In the genomic region with DNA sequence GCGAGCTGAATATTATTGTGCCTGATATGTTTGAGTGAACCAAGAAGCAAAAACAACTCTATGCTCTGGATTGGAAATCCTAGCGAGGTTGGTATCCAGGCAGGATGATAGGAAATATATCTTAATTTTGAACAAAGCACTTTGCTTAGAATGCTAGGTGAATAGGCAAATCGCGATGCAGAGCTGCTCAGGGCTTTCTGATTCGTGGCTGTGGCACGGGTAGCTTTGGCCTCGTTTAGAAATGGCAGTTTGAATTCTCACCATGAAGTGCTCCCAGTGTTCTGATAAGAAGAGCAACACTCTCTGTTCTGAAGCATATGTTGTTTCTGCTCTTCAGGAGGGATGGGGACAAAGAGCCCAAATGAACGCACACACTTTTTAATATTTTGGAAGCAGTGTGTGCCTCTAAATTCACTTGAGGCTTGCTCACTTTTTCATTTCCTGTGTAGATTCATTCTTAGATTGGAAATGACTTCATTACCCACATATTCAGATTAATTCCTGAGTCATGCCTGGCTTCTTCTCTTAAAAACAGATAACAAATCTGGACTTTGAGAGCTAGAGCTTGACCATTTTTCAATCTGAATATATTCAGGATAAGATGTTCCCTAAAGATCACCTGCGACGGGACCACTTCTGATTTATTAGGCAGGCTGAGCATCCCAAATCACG, we compare ENCODE assay signal across 16 cellular contexts.
DNase-seq lines count a peak whose midpoint lies in the region; ATAC-seq and TF ChIP-seq lines count a peak whose summit lies in the region.
"Had no signal": no experiment of that assay in that cellular context is flagged by ENCODE, and none has a peak within 500 bp of the region (broad histone marks: within the 10 kb centered on the region; RNA-seq: fewer than 3 reads in every experiment).

No MANE protein-coding gene starts in this region.

- CTCF ChIA-PET in BJ (lab: Yijun Ruan, JAX) = interaction anchor here (0.6 to 1.3 kb wide), 3 partner anchors 14 to 24 kb away, joined by 3 to 5 read pairs (median 4); no protein-coding TSS in a partner anchor

- no peaks in the 10 kb centered on the region for H3K27me3 ChIP-seq in BJ (ENCODE audit: control insufficient read depth, insufficient read depth, low read length)
- H3K27me3 ChIP-seq in MG63 = no peaks in the 10 kb centered on the region
- no peaks in the 10 kb centered on the region for H3K27me3 ChIP-seq in H7 (ENCODE audit: control insufficient read depth, insufficient read depth, low read length)
- H3K27me3 ChIP-seq: ovary had no signal

- H3K36me3 ChIP-seq in BJ (ENCODE audit: control insufficient read depth, insufficient read depth, low read length) = no peaks in the 10 kb centered on the region
- no peaks in the 10 kb centered on the region for H3K36me3 ChIP-seq in MG63
- H3K36me3 ChIP-seq in H7 (replicated peaks; ENCODE audit: control insufficient read depth, insufficient read depth, low read length) = no peaks in the 10 kb centered on the region
- H3K36me3 ChIP-seq: ovary had no signal

- H3K9me3 ChIP-seq in MG63 = no peaks in the 10 kb centered on the region
- H3K9me3 ChIP-seq: ovary had no signal

- TF ChIP-seq CTCF in BJ (IDR thresholded peaks at IDR 0.05; ENCODE audit: insufficient read depth, low read depth, low read length) (no peak), cardiac fibroblast (IDR thresholded peaks at IDR 0.05; ENCODE audit: low read depth, low read length) (no peak), omental fat pad (IDR thresholded peaks at IDR 0.05) (no peak)

- DNase-seq in BJ (ENCODE audit: low read depth) (peak; percentile 59), MG63 (peak; percentile 15), cardiac fibroblast (ENCODE audit: low read depth in 2 of 2) (peak; percentile 30 to 61), omental fat pad (ENCODE audit: low spot score) (no peak), DMS153 (lab: John Stamatoyannopoulos, UW) (no peak), H7 (no peak)
- DNase-seq: activated CD4-positive, alpha-beta T cell treated with anti-CD3 and anti-CD28 coated beads, Interleukin-2, amount 10 ng/mL, durations not matched to agents 24 days and 14 days; activated naive CD8-positive, alpha-beta T cell treated with anti-CD3 and anti-CD28 coated beads for 36 hours; hypothalamus; NCI-H1694; NCI-H774; ovary; stimulated activated CD4-positive, alpha-beta T cell treated with anti-CD3 and anti-CD28 coated beads, Interleukin-2, amount 100 ng/mL, for 24 hours; stimulated activated naive B cell treated with anti-CD40 and anti-IgM and Interleukin-4, amounts not matched to agents 10 μg/mL and 1 μg/mL and 100 μg/mL, for 72 hours had no signal

- ATAC-seq in omental fat pad (ENCODE audit: low FRiP score) (peak; percentile 37), GM19023 (IDR thresholded peaks at IDR 0.05; ENCODE audit: unreplicated experiment) (no peak), GM18858 (IDR thresholded peaks at IDR 0.05; ENCODE audit: unreplicated experiment) (no peak)
- ATAC-seq: stimulated activated naive B cell treated with anti-CD40 and anti-IgM and Interleukin-4, amounts not matched to agents 10 μg/mL and 1 μg/mL and 100 μg/mL, for 72 hours had no signal

- H3K4me3 ChIP-seq in BJ (ENCODE audit: low read depth, low read length) (no peak overlapping the region), MG63 (no peak overlapping the region), cardiac fibroblast (replicated peaks in 1 of 2; ENCODE audit: low read depth in 2 of 2, low read length in 2 of 2) (no peak overlapping the region), H7 (ENCODE audit: insufficient read depth, low read depth, low read length) (no peak overlapping the region)
- H3K4me3 ChIP-seq: ovary had no signal

- POLR2A ChIA-PET in BJ (lab: Charles Lee) = no interaction called here

Comparison
In these comparisons a context has a peak if more than half of its experiments do, and no peak if none do; other contexts are left out.
1. DNase-seq: peak in BJ (single experiment), MG63 (single experiment) and cardiac fibroblast (2 of 2); none in omental fat pad (single experiment), DMS153 (single experiment) and H7 (single experiment).